Comparison of ENCODE assay signal across 8 cellular contexts in genomic region chr11:122754553-122755322, GRCh38.
DNase-seq lines count a peak whose midpoint lies in the region; ATAC-seq and TF ChIP-seq lines count a peak whose summit lies in the region.

No MANE protein-coding gene starts in this region.

- peaks cover 11 to 27% of the 10 kb centered on the region in 2 donors for H3K4me1 ChIP-seq in naive thymus-derived CD4-positive, alpha-beta T cell (ENCODE audit: control insufficient read depth in 2 of 2, insufficient read depth in 2 of 2, low read length in 2 of 2)

- TF ChIP-seq CTCF in AG04449 (IDR thresholded peaks at IDR 0.05; ENCODE audit: insufficient read depth, low read length, missing control alignments) = peak; percentile 33

- peaks cover 10% of the 10 kb centered on the region for H3K36me3 Mint-ChIP-seq in activated naive CD8-positive, alpha-beta T cell treated with anti-CD3 and anti-CD28 coated beads, Interleukin-2, amount 50 U/mL, for 24 hours (ENCODE audit: low read depth)
- peaks cover 0 to 6% (median 0%) of the 10 kb centered on the region in 5 donors for H3K36me3 Mint-ChIP-seq in naive thymus-derived CD4-positive, alpha-beta T cell

- intact Hi-C loops in naive thymus-derived CD4-positive, alpha-beta T cell (cut with micrococcal nuclease) = loop anchor here (1.0 to 2.0 kb wide), 10 partner anchors 10 to 174 kb away; partner anchors contain the start of gene UBASH3B (in 2 of the 2)

- H3K36me3 ChIP-seq in naive thymus-derived CD4-positive, alpha-beta T cell (ENCODE audit: control insufficient read depth in 2 of 3, insufficient read depth in 3 of 3, low read length in 3 of 3) = no peaks in the 10 kb centered on the region

- no peaks in the 10 kb centered on the region for H3K27me3 Mint-ChIP-seq in activated naive CD8-positive, alpha-beta T cell treated with anti-CD3 and anti-CD28 coated beads, Interleukin-2, amount 50 U/mL, for 24 hours
- H3K27me3 Mint-ChIP-seq in naive thymus-derived CD4-positive, alpha-beta T cell = peaks cover 0 to 11% (median 0%) of the 10 kb centered on the region in 5 donors

- peaks cover 64% of the 10 kb centered on the region for H3K4me1 Mint-ChIP-seq in activated naive CD8-positive, alpha-beta T cell treated with anti-CD3 and anti-CD28 coated beads, Interleukin-2, amount 50 U/mL, for 24 hours
- H3K4me1 Mint-ChIP-seq in naive thymus-derived CD4-positive, alpha-beta T cell = peaks cover 23 to 87% (median 68%) of the 10 kb centered on the region in 7 donors

- H3K27ac Mint-ChIP-seq in activated naive CD8-positive, alpha-beta T cell treated with anti-CD3 and anti-CD28 coated beads, Interleukin-2, amount 50 U/mL, for 24 hours = peak overlapping the region; percentile 64
- peak overlapping the region in 5 of 9 donors; percentile 43 to 79 (median 60) for H3K27ac Mint-ChIP-seq in naive thymus-derived CD4-positive, alpha-beta T cell

- H3K27ac ChIP-seq in naive thymus-derived CD4-positive, alpha-beta T cell (ENCODE audit: low read depth, low read length) = no peak overlapping the region

- no peaks in the 10 kb centered on the region for H3K27me3 ChIP-seq in naive thymus-derived CD4-positive, alpha-beta T cell (ENCODE audit: control insufficient read depth in 2 of 2, insufficient read depth in 2 of 2, low read length in 2 of 2)

- POLR2A ChIA-PET in AG04449 (lab: Yijun Ruan, JAX) = no interaction called here
- POLR2A ChIA-PET in naive thymus-derived CD4-positive, alpha-beta T cell (lab: Charles Lee) = interaction anchor here (0.7 to 4.0 kb wide), 17 partner anchors 9 to 299 kb away, joined by 3 to 34 read pairs (median 3); partner anchors contain the start of gene UBASH3B

- H3K4me3 ChIP-seq in AG04449 (ENCODE audit: low read depth, low read length) = no peak overlapping the region
- H3K4me3 ChIP-seq in naive thymus-derived CD4-positive, alpha-beta T cell (ENCODE audit: low read length) = no peak overlapping the region

- no peaks in the 10 kb centered on the region for H3K9me3 Mint-ChIP-seq in activated naive CD8-positive, alpha-beta T cell treated with anti-CD3 and anti-CD28 coated beads, Interleukin-2, amount 50 U/mL, for 24 hours
- H3K9me3 Mint-ChIP-seq in naive thymus-derived CD4-positive, alpha-beta T cell = no peaks in the 10 kb centered on the region

- no peaks in the 10 kb centered on the region for H3K9me3 ChIP-seq in naive thymus-derived CD4-positive, alpha-beta T cell (ENCODE audit: control insufficient read depth in 2 of 3, low read length in 3 of 3)

- CTCF ChIA-PET in AG04449 (lab: Yijun Ruan, JAX) = interaction anchor here (0.7 to 7.3 kb wide), 15 partner anchors 11 to 126 kb away, joined by 3 to 71 read pairs (median 5); no protein-coding TSS in a partner anchor
- CTCF ChIA-PET in naive thymus-derived CD4-positive, alpha-beta T cell (lab: Charles Lee) = interaction anchor here (0.5 to 8.7 kb wide), 38 partner anchors 9 to 176 kb away, joined by 3 to 88 read pairs (median 5); partner anchors contain the start of gene UBASH3B

- no peak for DNase-seq in AG04449 (ENCODE audit: low read depth, low spot score)
- DNase-seq in NOMO-1 treated with dmso at 0.1 percent for 144 hours (lab: John Stamatoyannopoulos, UW; ENCODE audit: unreplicated experiment) = peak; percentile 32
- peak; percentile 43 for DNase-seq in activated naive CD8-positive, alpha-beta T cell treated with anti-CD3 and anti-CD28 coated beads, Interleukin-2, amount 50 U/mL, for 24 hours
- peak in 7 of 9 donors; percentile 27 to 63 (median 54) for DNase-seq in naive thymus-derived CD4-positive, alpha-beta T cell
- no peak for DNase-seq in NCI-H2029 treated with DMSO at 0.1 percent for 48 hours (lab: John Stamatoyannopoulos, UW)
- DNase-seq in hippocampal formation (lab: John Stamatoyannopoulos, UW) = no peak

- ATAC-seq in GM18502 (IDR thresholded peaks at IDR 0.05; ENCODE audit: poor library complexity, unreplicated experiment) (peak; percentile 61), GM18858 (IDR thresholded peaks at IDR 0.05; ENCODE audit: unreplicated experiment) (no peak)
- peak; percentile 31 for ATAC-seq in activated naive CD8-positive, alpha-beta T cell treated with anti-CD3 and anti-CD28 coated beads, Interleukin-2, amount 50 U/mL, for 24 hours
- ATAC-seq in naive thymus-derived CD4-positive, alpha-beta T cell = peak; percentile 57

- no peak overlapping the region for H3K4me3 Mint-ChIP-seq in activated naive CD8-positive, alpha-beta T cell treated with anti-CD3 and anti-CD28 coated beads, Interleukin-2, amount 50 U/mL, for 24 hours
- peak overlapping the region in 6 of 10 donors; percentile 0 to 38 (median 26) for H3K4me3 Mint-ChIP-seq in naive thymus-derived CD4-positive, alpha-beta T cell

Comparison
In these comparisons a context has a peak if more than half of its experiments do, and no peak if none do; other contexts are left out.
1. DNase-seq: peak in NOMO-1 treated with dmso at 0.1 percent for 144 hours (single experiment), activated naive CD8-positive, alpha-beta T cell treated with anti-CD3 and anti-CD28 coated beads, Interleukin-2, amount 50 U/mL, for 24 hours (single experiment) and naive thymus-derived CD4-positive, alpha-beta T cell (7 of 9); none in AG04449 (single experiment), NCI-H2029 treated with DMSO at 0.1 percent for 48 hours (single experiment) and hippocampal formation (0 of 2).